17 cellular contexts compared by ENCODE assay signal in the genomic region with DNA sequence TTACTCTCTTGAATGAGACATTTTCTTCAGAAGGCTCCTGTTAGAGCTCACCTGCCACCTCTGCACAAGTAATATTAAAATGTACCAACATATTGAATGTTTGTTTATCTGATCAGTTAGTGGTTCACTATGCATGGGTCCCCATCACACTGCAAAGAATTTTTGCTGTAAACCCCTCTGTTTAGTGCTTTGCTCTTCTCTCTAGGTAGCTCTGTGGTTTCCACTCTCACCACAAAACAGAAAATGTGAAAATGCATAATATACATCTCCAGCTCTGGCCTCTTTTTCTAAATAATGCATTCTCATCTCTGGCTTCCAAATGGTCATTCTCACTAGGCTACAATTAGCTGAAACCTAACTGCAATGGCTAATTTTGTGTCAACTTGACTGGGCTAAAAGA.
DNase-seq lines count a peak whose midpoint lies in the region; ATAC-seq and TF ChIP-seq lines count a peak whose summit lies in the region.
"Had no signal": no experiment of that assay in that cellular context is flagged by ENCODE, and none has a peak within 500 bp of the region (broad histone marks: within the 10 kb centered on the region; RNA-seq: fewer than 3 reads in every experiment).

No MANE protein-coding gene starts in this region.

- H3K9me3 Mint-ChIP-seq in activated CD4-positive, alpha-beta memory T cell treated with anti-CD3 and anti-CD28 coated beads, Interleukin-2, amount 10 ng/mL, durations not matched to agents 7 days and 5 days: no peaks in the 10 kb centered on the region
- no peaks in the 10 kb centered on the region for H3K9me3 Mint-ChIP-seq in activated CD4-positive, alpha-beta memory T cell treated with anti-CD3 and anti-CD28 coated beads for 36 hours
- no peaks in the 10 kb centered on the region for H3K9me3 Mint-ChIP-seq in CD8-positive, alpha-beta T cell
- no peaks in the 10 kb centered on the region for H3K9me3 Mint-ChIP-seq in T-helper 2 cell treated with Interferon-gamma antibody and Interleukin-4, amounts not matched to agents 5 μg/mL and 100 μg/mL, for 36 hours
- H3K9me3 Mint-ChIP-seq in natural killer cell: peaks cover 0 to 2% of the 10 kb centered on the region in 2 donors
- H3K9me3 Mint-ChIP-seq: GM23338 had no signal

- H3K27ac ChIP-seq in CD8-positive, alpha-beta T cell (ENCODE audit: low read depth, low read length): no peak overlapping the region
- H3K27ac ChIP-seq: A549, C4-2B had no signal

- POLR2A ChIA-PET in activated CD4-positive, alpha-beta memory T cell treated with anti-CD3 and anti-CD28 coated beads, Interleukin-2, amount 10 ng/mL, durations not matched to agents 7 days and 5 days (lab: Charles Lee): interaction anchor here (0.9 to 2.8 kb wide), 4 partner anchors 8 to 246 kb away, joined by 3 to 10 read pairs (median 6); no protein-coding TSS in a partner anchor
- POLR2A ChIA-PET in activated CD4-positive, alpha-beta memory T cell treated with anti-CD3 and anti-CD28 coated beads for 36 hours (lab: Charles Lee): no interaction called here
- POLR2A ChIA-PET in CD8-positive, alpha-beta T cell (lab: Charles Lee): interaction anchor here (0.9 to 3.2 kb wide), 6 partner anchors 9 to 177 kb away, joined by 3 to 10 read pairs (median 4); a partner anchor contains a TSS

- no peaks in the 10 kb centered on the region for H3K36me3 ChIP-seq in CD8-positive, alpha-beta T cell (ENCODE audit: insufficient read depth, low read length)

- peak; percentile 48 for ATAC-seq in CD8-positive, alpha-beta T cell
- ATAC-seq in natural killer cell: peak in 2 of 3 donors; percentile 27 to 54
- ATAC-seq in GM18511 (IDR thresholded peaks at IDR 0.05; ENCODE audit: unreplicated experiment): no peak
- ATAC-seq: A549, GM23338 had no signal

- H3K27me3 Mint-ChIP-seq in activated CD4-positive, alpha-beta memory T cell treated with anti-CD3 and anti-CD28 coated beads, Interleukin-2, amount 10 ng/mL, durations not matched to agents 7 days and 5 days: no peaks in the 10 kb centered on the region
- no peaks in the 10 kb centered on the region for H3K27me3 Mint-ChIP-seq in activated CD4-positive, alpha-beta memory T cell treated with anti-CD3 and anti-CD28 coated beads for 36 hours
- H3K27me3 Mint-ChIP-seq in CD8-positive, alpha-beta T cell (ENCODE audit: low read depth): no peaks in the 10 kb centered on the region
- peaks cover 23% of the 10 kb centered on the region for H3K27me3 Mint-ChIP-seq in T-helper 2 cell treated with Interferon-gamma antibody and Interleukin-4, amounts not matched to agents 5 μg/mL and 100 μg/mL, for 36 hours (ENCODE audit: low read depth)
- no peaks in the 10 kb centered on the region for H3K27me3 Mint-ChIP-seq in natural killer cell (ENCODE audit: low read depth in 2 of 2)

- peaks cover 3% of the 10 kb centered on the region for H3K36me3 Mint-ChIP-seq in activated CD4-positive, alpha-beta memory T cell treated with anti-CD3 and anti-CD28 coated beads, Interleukin-2, amount 10 ng/mL, durations not matched to agents 7 days and 5 days (ENCODE audit: low read depth)
- no peaks in the 10 kb centered on the region for H3K36me3 Mint-ChIP-seq in activated CD4-positive, alpha-beta memory T cell treated with anti-CD3 and anti-CD28 coated beads for 36 hours
- no peaks in the 10 kb centered on the region for H3K36me3 Mint-ChIP-seq in CD8-positive, alpha-beta T cell
- no peaks in the 10 kb centered on the region for H3K36me3 Mint-ChIP-seq in T-helper 2 cell treated with Interferon-gamma antibody and Interleukin-4, amounts not matched to agents 5 μg/mL and 100 μg/mL, for 36 hours (ENCODE audit: low read depth)
- H3K36me3 Mint-ChIP-seq in natural killer cell: no peaks in the 10 kb centered on the region

- H3K9me3 ChIP-seq in CD8-positive, alpha-beta T cell (ENCODE audit: low read length): no peaks in the 10 kb centered on the region
- H3K9me3 ChIP-seq: A549 had no signal

- H3K4me3 ChIP-seq in CD8-positive, alpha-beta T cell (ENCODE audit: low read depth, low read length): peak overlapping the region; percentile 32
- H3K4me3 ChIP-seq: A549, GM23338 had no signal

- intact Hi-C loops in activated CD4-positive, alpha-beta memory T cell treated with anti-CD3 and anti-CD28 coated beads for 36 hours (cut with micrococcal nuclease): no loop called here
- intact Hi-C loops in CD8-positive, alpha-beta T cell (cut with DNase I, micrococcal nuclease): loop anchor here in 1 of 2 experiments (1.0 kb wide), 1 partner anchor 8 kb away; no protein-coding TSS in a partner anchor
- intact Hi-C loops in natural killer cell (cut with micrococcal nuclease): no loop called here

- no peak for TF ChIP-seq CTCF in CD8-positive, alpha-beta T cell (IDR thresholded peaks at IDR 0.05)
- TF ChIP-seq CTCF in natural killer cell (IDR thresholded peaks at IDR 0.05): no peak

- H3K4me1 ChIP-seq in CD8-positive, alpha-beta T cell (ENCODE audit: insufficient read depth, low read length): peaks cover 71% of the 10 kb centered on the region
- H3K4me1 ChIP-seq: A549 had no signal

- DNase-seq in activated CD4-positive, alpha-beta memory T cell treated with anti-CD3 and anti-CD28 coated beads, Interleukin-2, amount 10 ng/mL, durations not matched to agents 7 days and 5 days: no peak
- DNase-seq in activated CD4-positive, alpha-beta memory T cell treated with anti-CD3 and anti-CD28 coated beads for 36 hours: no peak
- DNase-seq in CD8-positive, alpha-beta T cell: no peak
- no peak for DNase-seq in T-helper 2 cell treated with Interferon-gamma antibody and Interleukin-4, amounts not matched to agents 5 μg/mL and 100 μg/mL, for 36 hours (ENCODE audit: low spot score)
- no peak for DNase-seq in natural killer cell
- no peak for DNase-seq in LoVo (ENCODE audit: low spot score)
- no peak for DNase-seq in GOT3 (lab: John Stamatoyannopoulos, UW)
- DNase-seq: KG1, MM.1S, NCI-H1105, NCI-H1694 treated with DMSO at 0.1 percent for 48 hours, NCI-H2171, NCI-H774 had no signal

- H3K27me3 ChIP-seq in CD8-positive, alpha-beta T cell (ENCODE audit: insufficient read depth, low read length): no peaks in the 10 kb centered on the region

- peaks cover 69% of the 10 kb centered on the region for H3K4me1 Mint-ChIP-seq in activated CD4-positive, alpha-beta memory T cell treated with anti-CD3 and anti-CD28 coated beads, Interleukin-2, amount 10 ng/mL, durations not matched to agents 7 days and 5 days
- peaks cover 49% of the 10 kb centered on the region for H3K4me1 Mint-ChIP-seq in activated CD4-positive, alpha-beta memory T cell treated with anti-CD3 and anti-CD28 coated beads for 36 hours (ENCODE audit: low read depth)
- H3K4me1 Mint-ChIP-seq in CD8-positive, alpha-beta T cell (ENCODE audit: low read depth): peaks cover 85% of the 10 kb centered on the region
- H3K4me1 Mint-ChIP-seq in T-helper 2 cell treated with Interferon-gamma antibody and Interleukin-4, amounts not matched to agents 5 μg/mL and 100 μg/mL, for 36 hours (ENCODE audit: low read depth): peaks cover 33% of the 10 kb centered on the region
- peaks cover 95 to 99% of the 10 kb centered on the region in 2 donors for H3K4me1 Mint-ChIP-seq in natural killer cell
- H3K4me1 Mint-ChIP-seq: GM23338 had no signal

- H3K27ac Mint-ChIP-seq in activated CD4-positive, alpha-beta memory T cell treated with anti-CD3 and anti-CD28 coated beads, Interleukin-2, amount 10 ng/mL, durations not matched to agents 7 days and 5 days: peak overlapping the region; percentile 81
- H3K27ac Mint-ChIP-seq in activated CD4-positive, alpha-beta memory T cell treated with anti-CD3 and anti-CD28 coated beads for 36 hours: no peak overlapping the region
- H3K27ac Mint-ChIP-seq in CD8-positive, alpha-beta T cell: peak overlapping the region; percentile 85
- no peak overlapping the region for H3K27ac Mint-ChIP-seq in T-helper 2 cell treated with Interferon-gamma antibody and Interleukin-4, amounts not matched to agents 5 μg/mL and 100 μg/mL, for 36 hours
- H3K27ac Mint-ChIP-seq in natural killer cell: peak overlapping the region; percentile 84 to 86
- H3K27ac Mint-ChIP-seq: GM23338 had no signal

- CTCF ChIA-PET in activated CD4-positive, alpha-beta memory T cell treated with anti-CD3 and anti-CD28 coated beads, Interleukin-2, amount 10 ng/mL, durations not matched to agents 7 days and 5 days (lab: Charles Lee): interaction anchor here (1.2 to 4.5 kb wide), 4 partner anchors 12 to 143 kb away, joined by 3 to 32 read pairs (median 4); no protein-coding TSS in a partner anchor
- CTCF ChIA-PET in activated CD4-positive, alpha-beta memory T cell treated with anti-CD3 and anti-CD28 coated beads for 36 hours (lab: Charles Lee): interaction anchor here (1.7 kb wide), 2 partner anchors 12 to 17 kb away, joined by 4 to 14 read pairs; no protein-coding TSS in a partner anchor
- CTCF ChIA-PET in CD8-positive, alpha-beta T cell (lab: Charles Lee): interaction anchor here (1.4 to 1.9 kb wide), 6 partner anchors 8 to 51 kb away, joined by 3 to 8 read pairs (median 4); no protein-coding TSS in a partner anchor

- no peak overlapping the region for H3K4me3 Mint-ChIP-seq in activated CD4-positive, alpha-beta memory T cell treated with anti-CD3 and anti-CD28 coated beads, Interleukin-2, amount 10 ng/mL, durations not matched to agents 7 days and 5 days
- no peak overlapping the region for H3K4me3 Mint-ChIP-seq in activated CD4-positive, alpha-beta memory T cell treated with anti-CD3 and anti-CD28 coated beads for 36 hours
- H3K4me3 Mint-ChIP-seq in CD8-positive, alpha-beta T cell: peak overlapping the region; percentile 55
- H3K4me3 Mint-ChIP-seq in T-helper 2 cell treated with Interferon-gamma antibody and Interleukin-4, amounts not matched to agents 5 μg/mL and 100 μg/mL, for 36 hours: peak overlapping the region; percentile 36
- peak overlapping the region; percentile 47 for H3K4me3 Mint-ChIP-seq in natural killer cell
- H3K4me3 Mint-ChIP-seq: GM23338 had no signal

Comparison
In these comparisons a context has a peak if more than half of its experiments do, and no peak if none do; other contexts are left out.
1. H3K27ac Mint-ChIP-seq: peak in activated CD4-positive, alpha-beta memory T cell treated with anti-CD3 and anti-CD28 coated beads, Interleukin-2, amount 10 ng/mL, durations not matched to agents 7 days and 5 days (single experiment), CD8-positive, alpha-beta T cell (single experiment) and natural killer cell (2 of 2); none in activated CD4-positive, alpha-beta memory T cell treated with anti-CD3 and anti-CD28 coated beads for 36 hours (single experiment) and T-helper 2 cell treated with Interferon-gamma antibody and Interleukin-4, amounts not matched to agents 5 μg/mL and 100 μg/mL, for 36 hours (single experiment).
2. H3K4me3 Mint-ChIP-seq: peak in CD8-positive, alpha-beta T cell (single experiment), T-helper 2 cell treated with Interferon-gamma antibody and Interleukin-4, amounts not matched to agents 5 μg/mL and 100 μg/mL, for 36 hours (single experiment) and natural killer cell (single experiment); none in activated CD4-positive, alpha-beta memory T cell treated with anti-CD3 and anti-CD28 coated beads, Interleukin-2, amount 10 ng/mL, durations not matched to agents 7 days and 5 days (single experiment) and activated CD4-positive, alpha-beta memory T cell treated with anti-CD3 and anti-CD28 coated beads for 36 hours (single experiment).